ENCODE assay signal across 32 cellular contexts in genomic region chr2:25122367-25122766, GRCh38. TPM values are rescaled to one million over a fixed set of nuclear protein-coding genes. Genes with fewer than 3 reads are reported as not detected.
A peak's percentile ranks its signal among the peaks of the same experiment; 100 is the strongest.
DNase-seq lines count a peak whose midpoint lies in the region; ATAC-seq, FAIRE-seq and TF ChIP-seq lines count a peak whose summit lies in the region.
"Had no signal": no experiment of that assay in that cellular context is flagged by ENCODE, and none has a peak within 500 bp of the region (broad histone marks: within the 10 kb centered on the region; RNA-seq: fewer than 3 reads in every experiment).

No MANE protein-coding gene starts in this region.

- H3K27me3 Mint-ChIP-seq in astrocyte (ENCODE audit: low read depth, unreplicated experiment) (no peaks in the 10 kb centered on the region), neural progenitor cell (ENCODE audit: insufficient read depth, low read depth) (peaks cover 6% of the 10 kb centered on the region)

- CTCF ChIA-PET in IMR-90 (lab: Yijun Ruan, JAX), result no interaction called here

- no peak overlapping the region for H2BK20ac ChIP-seq in IMR-90 (ENCODE audit: low read depth, low read length)

- H3K36me3 ChIP-seq in IMR-90 (ENCODE audit: control insufficient read depth, insufficient read depth, low read length) (no peaks in the 10 kb centered on the region), astrocyte (ENCODE audit: insufficient read depth, low read length) (no peaks in the 10 kb centered on the region), neural progenitor cell (no peaks in the 10 kb centered on the region)
- H3K36me3 ChIP-seq: BE2C, BLaER1 had no signal

- H3K4me3 ChIP-seq in IMR-90 (ENCODE audit: insufficient read depth, low read depth, low read length), result no peak overlapping the region
- H3K4me3 ChIP-seq in astrocyte (ENCODE audit: insufficient read depth, low read depth, low read length), result no peak overlapping the region
- H3K4me3 ChIP-seq in neural progenitor cell, result no peak overlapping the region
- H3K4me3 ChIP-seq: BLaER1, GM12878 had no signal

- DNase-seq in IMR-90 (no peak), astrocyte (ENCODE audit: low read depth) (no peak), neural progenitor cell (ENCODE audit: low spot score) (no peak), NCI-H2227 (lab: John Stamatoyannopoulos, UW; ENCODE audit: unreplicated experiment) (no peak), HPDE6-E6E7 (ENCODE audit: extremely low spot score) (no peak), NCI-H2107 (lab: John Stamatoyannopoulos, UW) (no peak)
- DNase-seq: 8988T; ACHN; BE2C; C1 segment of cervical spinal cord; CD4-positive, alpha-beta memory T cell; CD4-positive, CD25-positive, alpha-beta regulatory T cell; CD8-positive, alpha-beta memory T cell; COR-L47; DMS 273 treated with DMSO at 0.1 percent for 48 hours; DMS153; DMS53; DMS79; DND-41; EL; GDM1 had no signal

- WGBS in IMR-90 (ENCODE audit: extremely low coverage in 2 of 2, insufficient read length in 1 of 2), 2 experiments, result no CpG with 5 or more reads among the region's 3 CpGs

- dilution Hi-C loops in IMR-90 (cut with HindIII; ENCODE audit: low sequenced_read_pairs, unreplicated experiment), result no loop called here

- peak overlapping the region; percentile 34 for H3K27ac Mint-ChIP-seq in astrocyte (ENCODE audit: unreplicated experiment)
- peak overlapping the region; percentile 31 for H3K27ac Mint-ChIP-seq in neural progenitor cell

- no peak overlapping the region for H4K5ac ChIP-seq in IMR-90 (ENCODE audit: low read depth, low read length)

- H4K8ac ChIP-seq in IMR-90 (ENCODE audit: low read depth in 2 of 2, low read length in 2 of 2), result no peak overlapping the region

- H2BK5ac ChIP-seq in IMR-90 (ENCODE audit: low read depth, low read length, poor library complexity, severe bottlenecking), result no peak overlapping the region

- H3K79me1 ChIP-seq in IMR-90 (ENCODE audit: low read depth in 1 of 2, low read length in 2 of 2), result no peaks in the 10 kb centered on the region

- H2BK15ac ChIP-seq in IMR-90 (ENCODE audit: low read depth, low read length), result no peak overlapping the region

- no peak overlapping the region for H3K18ac ChIP-seq in IMR-90 (ENCODE audit: low read depth, low read length)

- POLR2A ChIA-PET in IMR-90 (lab: Charles Lee; ENCODE audit: unreplicated experiment), result no interaction called here

- H3K4me3 Mint-ChIP-seq in astrocyte (ENCODE audit: unreplicated experiment) (no peak overlapping the region), neural progenitor cell (no peak overlapping the region)
- H3K4me3 Mint-ChIP-seq: CD14-positive monocyte; CD4-positive, alpha-beta memory T cell; CD8-positive, alpha-beta memory T cell had no signal

- no peaks in the 10 kb centered on the region for H3K9me3 ChIP-seq in IMR-90 (ENCODE audit: control insufficient read depth, insufficient read depth, low read length)
- H3K9me3 ChIP-seq in astrocyte (ENCODE audit: insufficient read depth, low read depth, low read length), result no peaks in the 10 kb centered on the region
- H3K9me3 ChIP-seq in neural progenitor cell (ENCODE audit: low read depth), result no peaks in the 10 kb centered on the region
- H3K9me3 ChIP-seq: BE2C, BLaER1 had no signal

- H3K9me3 Mint-ChIP-seq in astrocyte (ENCODE audit: unreplicated experiment), result no peaks in the 10 kb centered on the region
- H3K9me3 Mint-ChIP-seq in neural progenitor cell, result no peaks in the 10 kb centered on the region
- H3K9me3 Mint-ChIP-seq: CD8-positive, alpha-beta memory T cell had no signal

- H3K79me2 ChIP-seq in astrocyte (ENCODE audit: insufficient read depth, low read length) (no peaks in the 10 kb centered on the region), neural progenitor cell (ENCODE audit: low read depth) (no peaks in the 10 kb centered on the region)

- H2AFZ ChIP-seq in IMR-90 (replicated peaks; ENCODE audit: low read length, poor library complexity), result no peak overlapping the region
- H2AFZ ChIP-seq in astrocyte (ENCODE audit: low read depth, low read length), result no peak overlapping the region
- H2AFZ ChIP-seq in neural progenitor cell (replicated peaks), result no peak overlapping the region

- H2BK120ac ChIP-seq in IMR-90 (ENCODE audit: low read depth, low read length), result no peak overlapping the region

- H3F3A ChIP-seq in neural progenitor cell (ENCODE audit: low read depth), result no peaks in the 10 kb centered on the region

- no peak for ATAC-seq in IMR-90 (ENCODE audit: low read depth)
- ATAC-seq in GM18858 (IDR thresholded peaks at IDR 0.05; ENCODE audit: unreplicated experiment), result no peak
- ATAC-seq: GM12878 had no signal

- in situ Hi-C loops in IMR-90 (cut with MboI; ENCODE audit: low sequenced_read_pairs), result no loop called here

- no peak overlapping the region for H4K91ac ChIP-seq in IMR-90 (ENCODE audit: insufficient read depth, low read depth, low read length)

- H3K56ac ChIP-seq in IMR-90 (ENCODE audit: extremely low read depth, insufficient read depth, low read length), result no peak overlapping the region

- intact Hi-C loops in IMR-90 (cut with micrococcal nuclease), result loop anchor here (10.0 kb wide), 1 partner anchor 288 kb away; no protein-coding TSS in a partner anchor

- no peaks in the 10 kb centered on the region for H3K4me1 ChIP-seq in IMR-90 (ENCODE audit: control insufficient read depth, insufficient read depth, low read length)
- H3K4me1 ChIP-seq in astrocyte (ENCODE audit: insufficient read depth, low read length), result no peaks in the 10 kb centered on the region
- H3K4me1 ChIP-seq in neural progenitor cell, result no peaks in the 10 kb centered on the region
- H3K4me1 ChIP-seq: BE2C had no signal

- no peak for FAIRE-seq in astrocyte (lab: Jason Lieb, UNC)
- FAIRE-seq: A204.1, GM12878, GM12892, GM18507, GM19239 had no signal

- H4K20me1 ChIP-seq in IMR-90 (ENCODE audit: insufficient read depth, low read length), result no peaks in the 10 kb centered on the region
- H4K20me1 ChIP-seq in astrocyte (ENCODE audit: insufficient read depth, low read length), result no peaks in the 10 kb centered on the region
- no peaks in the 10 kb centered on the region for H4K20me1 ChIP-seq in neural progenitor cell (ENCODE audit: low read depth)
- H4K20me1 ChIP-seq: BLaER1 had no signal

- no TSS peak for BruUV-seq in IMR-90 (replicated peaks; lab: Mats Ljungman, UMichigan)

- no peak overlapping the region for H3K4ac ChIP-seq in IMR-90 (ENCODE audit: low read depth, low read length)

- no peak overlapping the region for H3K9ac ChIP-seq in IMR-90 (ENCODE audit: low read depth, low read length)
- no peak overlapping the region for H3K9ac ChIP-seq in astrocyte (ENCODE audit: low read length)
- no peak overlapping the region for H3K9ac ChIP-seq in neural progenitor cell
- H3K9ac ChIP-seq: BLaER1 had no signal

- H3K4me1 Mint-ChIP-seq in astrocyte (ENCODE audit: low read depth, unreplicated experiment) (no peaks in the 10 kb centered on the region), neural progenitor cell (no peaks in the 10 kb centered on the region)
- H3K4me1 Mint-ChIP-seq: CD8-positive, alpha-beta memory T cell had no signal

- H3K4me2 ChIP-seq in IMR-90 (ENCODE audit: low read depth, low read length) (no peak overlapping the region), astrocyte (ENCODE audit: low read length) (no peak overlapping the region), neural progenitor cell (no peak overlapping the region)
- H3K4me2 ChIP-seq: BLaER1 had no signal

- peak overlapping the region; percentile 7 for H2AK9ac ChIP-seq in IMR-90 (replicated peaks; ENCODE audit: low read depth, low read length, poor library complexity)

- no peak for TF ChIP-seq CTCF in IMR-90 (conservative IDR thresholded peaks at IDR 0.05; ENCODE audit: low read depth, low read length)
- TF ChIP-seq CTCF in astrocyte (IDR thresholded peaks at IDR 0.05; ENCODE audit: insufficient read depth, low read depth, low read length), result no peak
- TF ChIP-seq CTCF in neural progenitor cell (IDR thresholded peaks at IDR 0.05), result no peak

- no peak for TF ChIP-seq POLR2A in IMR-90 (IDR thresholded peaks at IDR 0.05; ENCODE audit: low read depth, low read length)

- H3K9me1 ChIP-seq in IMR-90 (ENCODE audit: insufficient read depth, low read length), result no peaks in the 10 kb centered on the region

- TF ChIP-seq RAD21 in IMR-90 (IDR thresholded peaks at IDR 0.05; ENCODE audit: low read length), result no peak

- H3K27ac ChIP-seq in IMR-90 (ENCODE audit: insufficient read depth, low read length) (no peak overlapping the region), astrocyte (ENCODE audit: low read depth, low read length) (no peak overlapping the region), neural progenitor cell (no peak overlapping the region)
- H3K27ac ChIP-seq: BLaER1 had no signal

- H2AK5ac ChIP-seq in IMR-90 (ENCODE audit: low read depth, low read length), result no peak overlapping the region

- H3K23ac ChIP-seq in IMR-90 (ENCODE audit: low read depth, low read length), result no peak overlapping the region

- no peak overlapping the region for H3K14ac ChIP-seq in IMR-90 (replicated peaks; ENCODE audit: low read depth, low read length)

- H3K27me3 ChIP-seq in IMR-90 (ENCODE audit: control insufficient read depth, insufficient read depth, low read length), result no peaks in the 10 kb centered on the region
- no peaks in the 10 kb centered on the region for H3K27me3 ChIP-seq in astrocyte (ENCODE audit: insufficient read depth, low read length)
- no peaks in the 10 kb centered on the region for H3K27me3 ChIP-seq in neural progenitor cell
- H3K27me3 ChIP-seq: BE2C, BLaER1 had no signal

- peaks cover 13% of the 10 kb centered on the region for H3K36me3 Mint-ChIP-seq in astrocyte (ENCODE audit: low read depth, unreplicated experiment)
- H3K36me3 Mint-ChIP-seq in neural progenitor cell, result peaks cover 13% of the 10 kb centered on the region
- H3K36me3 Mint-ChIP-seq: CD14-positive monocyte; CD4-positive, alpha-beta memory T cell; CD4-positive, CD25-positive, alpha-beta regulatory T cell; CD8-positive, alpha-beta memory T cell had no signal

TF ChIP-seq in IMR-90, 13 proteins besides CTCF, POLR2A, EP300 and RAD21 (continues in another document):
- TF ChIP-seq MAFK (IDR thresholded peaks at IDR 0.05; ENCODE audit: low read depth, low read length) (no peak), RCOR1 (IDR thresholded peaks at IDR 0.05; ENCODE audit: insufficient replicate concordance, low read length) (no peak), NFE2L2 (IDR thresholded peaks at IDR 0.05; ENCODE audit: low read depth, low read length) (no peak), CHD1 (IDR thresholded peaks at IDR 0.05; ENCODE audit: low read depth, low read length) (no peak), FOS (IDR thresholded peaks at IDR 0.05; ENCODE audit: low read depth, low read length) (no peak), SMC3 (IDR thresholded peaks at IDR 0.05; ENCODE audit: low read depth, low read length) (no peak), MXI1 (IDR thresholded peaks at IDR 0.05; ENCODE audit: borderline replicate concordance, low read depth, low read length) (no peak), MAZ (IDR thresholded peaks at IDR 0.05; ENCODE audit: borderline replicate concordance, low read depth, low read length) (no peak)

RNA-seq across cellular contexts. Expression of gene POMC, which starts 46.0 kb away (rescaled TPM):
- total RNA-seq in IMR-90 (2012; rRNA removed) (not detected in 2 replicates), astrocyte (not detected in 2 replicates), neural progenitor cell (ENCODE audit: low replicate concordance) (not detected in 2 replicates)
- 0.17 and 0.47 TPM in 2 replicates for polyA plus RNA-seq in IMR-90 (2012; rRNA removed)
- polyA plus RNA-seq in IMR-90 (2012; cell fraction: cytosol; rRNA removed), result 0.32 and 0.80 TPM in 2 replicates
- 0.29 TPM in 2 replicates for polyA plus RNA-seq in IMR-90 (2012; cell fraction: nucleus; rRNA removed; ENCODE audit: low replicate concordance)
- total RNA-seq: A673, G401 had no signal
- polyA plus RNA-seq: AG04450 had no signal
